14 cellular contexts compared by ENCODE assay signal in genomic region chr5:35990941-35991592, GRCh38. TPM values are rescaled to one million over a fixed set of nuclear protein-coding genes. Genes with fewer than 3 reads are reported as not detected.
DNase-seq lines count a peak whose midpoint lies in the region; ATAC-seq and TF ChIP-seq lines count a peak whose summit lies in the region.
"Had no signal": no experiment of that assay in that cellular context is flagged by ENCODE, and none has a peak within 500 bp of the region (broad histone marks: within the 10 kb centered on the region; RNA-seq: fewer than 3 reads in every experiment).

Gene UGT3A1 (minus strand): TSS chr5:35991390. CDS start chr5:35991240, 150 bp downstream.

- peak within 1 kb of the TSS; percentile 66 to 86 (median 75) for H3K27ac ChIP-seq in right lobe of liver
- H3K27ac ChIP-seq in body of pancreas = no peak within 1 kb of the TSS

- peak within 1 kb of the TSS; percentile 54 to 61 (median 55) for H3K4me3 ChIP-seq in right lobe of liver
- no peak within 1 kb of the TSS for H3K4me3 ChIP-seq in body of pancreas

- no peak for TF ChIP-seq CTCF in right lobe of liver (IDR thresholded peaks at IDR 0.05)
- TF ChIP-seq CTCF in body of pancreas (IDR thresholded peaks at IDR 0.05) = no peak

- WGBS in right lobe of liver (ENCODE audit: insufficient coverage, low coverage, low lambda C conversion rate, missing lambda C conversion rate) = 4% methylated on average over 14 of the region's 24 CpGs
- 8 to 12% methylated on average over 12 to 24 of the region's 24 CpGs for WGBS in body of pancreas, 2 donors

- H3K4me1 ChIP-seq in right lobe of liver (no peaks in the 10 kb centered on the region), body of pancreas (no peaks in the 10 kb centered on the region)

- TF ChIP-seq POLR2A in right lobe of liver (IDR thresholded peaks at IDR 0.05) (peak; percentile 75), body of pancreas (IDR thresholded peaks at IDR 0.05) (no peak)

- H3K9me3 ChIP-seq in right lobe of liver (no peaks in the 10 kb centered on the region), body of pancreas (no peaks in the 10 kb centered on the region)

- peak; percentile 57 for DNase-seq in DMS53 (lab: John Stamatoyannopoulos, UW)
- peak; percentile 92 for DNase-seq in NCI-H2029 treated with DMSO at 0.1 percent for 48 hours (lab: John Stamatoyannopoulos, UW)
- peak; percentile 71 for DNase-seq in ecto neural progenitor cell (ENCODE audit: low spot score)
- DNase-seq in right lobe of liver = peak; percentile 73 to 89 (median 74)
- no peak for DNase-seq in GM03348 (ENCODE audit: low spot score)
- no peak for DNase-seq in stimulated activated CD4-positive, alpha-beta T cell treated with anti-CD3 and anti-CD28 coated beads, Interleukin-12 subunit alpha, Interleukin-12 subunit beta, amount 100 ng/mL, for 4 hours
- DNase-seq in body of pancreas = no peak
- no peak for DNase-seq in left colon
- DNase-seq: activated naive CD4-positive, alpha-beta T cell treated with anti-CD3 and anti-CD28 coated beads, Interleukin-2, amount 50 U/mL, for 16 hours; immature natural killer cell; KBM-7; NCI-H1930; RPMI8226 had no signal

- no peaks in the 10 kb centered on the region for H3K27me3 ChIP-seq in right lobe of liver
- H3K27me3 ChIP-seq in body of pancreas = no peaks in the 10 kb centered on the region

- ATAC-seq in right lobe of liver (peak; percentile 90 to 96 (median 94)), body of pancreas (no peak), left colon (no peak)
- ATAC-seq: right cardiac atrium had no signal

- intact Hi-C loops in right lobe of liver (cut with DNase I) = no loop called here
- intact Hi-C loops in body of pancreas (cut with DNase I) = no loop called here
- intact Hi-C loops in left colon (cut with DNase I, micrococcal nuclease) = no loop called here

- no peaks in the 10 kb centered on the region for H3K36me3 ChIP-seq in right lobe of liver
- H3K36me3 ChIP-seq in body of pancreas (replicated peaks in 1 of 2; ENCODE audit: insufficient read depth in 1 of 2, low read depth in 2 of 2) = no peaks in the 10 kb centered on the region

RNA-seq across cellular contexts. Expression of gene UGT3A1, which starts in this region (rescaled TPM):
- total RNA-seq in right lobe of liver (10 to 100 TPM; 14.7 to 62.1 (median 30.3) TPM), body of pancreas (not detected), left colon (not detected)
- total RNA-seq: right cardiac atrium had no signal

Comparison
In these comparisons a context has a peak if more than half of its experiments do, and no peak if none do; other contexts are left out.
1. RNA of gene UGT3A1 (total RNA-seq): 14.7 to 62.1 TPM in right lobe of liver; not detected in body of pancreas and not detected in left colon; every median in the first group is over 10 times any median in the second.
2. DNase-seq: peak in DMS53 (single experiment), NCI-H2029 treated with DMSO at 0.1 percent for 48 hours (single experiment), ecto neural progenitor cell (single experiment) and right lobe of liver (3 of 3); none in GM03348 (single experiment), stimulated activated CD4-positive, alpha-beta T cell treated with anti-CD3 and anti-CD28 coated beads, Interleukin-12 subunit alpha, Interleukin-12 subunit beta, amount 100 ng/mL, for 4 hours (single experiment), body of pancreas (0 of 4) and left colon (0 of 2).
3. ATAC-seq: peak in right lobe of liver (4 of 4); none in body of pancreas (single experiment) and left colon (single experiment).
4. H3K27ac ChIP-seq: peak in right lobe of liver (3 of 3); none in body of pancreas (0 of 4).
5. H3K4me3 ChIP-seq: peak in right lobe of liver (3 of 3); none in body of pancreas (0 of 2).